In genomic region chr6:107140581-107140980, GRCh38 we compare ENCODE assay signal across 27 cellular contexts.
"Had no signal": no experiment of that assay in that cellular context is flagged by ENCODE, and none has a peak within 500 bp of the region (broad histone marks: within the 10 kb centered on the region; RNA-seq: fewer than 3 reads in every experiment).

No MANE protein-coding gene starts in this region.

- FAIRE-seq: endometrium, kidney, small intestine had no signal

- H3K79me2 ChIP-seq: parathyroid adenoma had no signal

- H3K9me3 ChIP-seq: gastrocnemius medialis, mucosa of descending colon, neutrophil, right lobe of liver, suprapubic skin, transverse colon, upper lobe of right lung, uterus had no signal

- H3K4me3 ChIP-seq: coronary artery, gastrocnemius medialis, mucosa of descending colon, right lobe of liver, suprapubic skin, transverse colon, upper lobe of right lung, uterus had no signal

- H3K9ac ChIP-seq: parathyroid adenoma had no signal

- H3K27me3 ChIP-seq: gastrocnemius medialis, neutrophil, right lobe of liver, suprapubic skin, transverse colon, upper lobe of right lung, uterus had no signal

- H3K27ac ChIP-seq: coronary artery, gastrocnemius medialis, neutrophil, parathyroid adenoma, right lobe of liver, suprapubic skin, transverse colon, upper lobe of right lung, uterus had no signal

- H2AFZ ChIP-seq: parathyroid adenoma had no signal

- H3K36me3 ChIP-seq: gastrocnemius medialis, neutrophil, right lobe of liver, suprapubic skin, transverse colon, upper lobe of right lung, uterus had no signal

- H3K4me1 ChIP-seq: parathyroid adenoma, right lobe of liver, suprapubic skin, upper lobe of right lung, uterus had no signal

- ATAC-seq: gastrocnemius medialis; left lobe of liver; mucosa of descending colon; natural killer cell treated with Interleukin-12 subunit alpha and Interleukin-12 subunit beta and Interleukin-15 and Interleukin-18, amount 100 ng/mL, for 72 hours; stimulated activated naive CD8-positive, alpha-beta T cell treated with anti-CD3 and anti-CD28 coated beads, Interleukin-15, amount 100 ng/mL, for 72 hours; upper lobe of right lung had no signal

- DNase-seq: dermis blood vessel endothelial cell; effector memory CD4-positive, alpha-beta T cell; erythroblast; gastrocnemius medialis; head of caudate nucleus; kidney; mesenchymal stem cell; mucosa of descending colon; naive B cell; right lobe of liver; small intestine; stimulated activated CD4-positive, alpha-beta T cell treated with anti-CD3 and anti-CD28 coated beads, Interleukin-12 subunit alpha, Interleukin-12 subunit beta, amount 100 ng/mL, for 4 hours; stimulated activated CD4-positive, alpha-beta T cell treated with anti-CD3 and anti-CD28 coated beads, Interleukin-1b, Interleukin-23, amount 100 ng/mL, for 48 hours; stimulated activated CD4-positive, alpha-beta T cell treated with anti-CD3 and anti-CD28 coated beads, Interleukin-4, amount 100 ng/mL, for 1 hour; stimulated activated CD8-positive, alpha-beta memory T cell treated with anti-CD3 and anti-CD28 coated beads, Interleukin-4, amount 100 ng/mL, for 48 hours; stimulated activated naive CD4-positive, alpha-beta T cell; stimulated activated naive CD8-positive, alpha-beta T cell treated with anti-CD3 and anti-CD28 coated beads, Interleukin-15, amount 100 ng/mL, for 72 hours; transverse colon; upper lobe of right lung; uterus had no signal
